19 cellular contexts compared by ENCODE assay signal in the genomic region with DNA sequence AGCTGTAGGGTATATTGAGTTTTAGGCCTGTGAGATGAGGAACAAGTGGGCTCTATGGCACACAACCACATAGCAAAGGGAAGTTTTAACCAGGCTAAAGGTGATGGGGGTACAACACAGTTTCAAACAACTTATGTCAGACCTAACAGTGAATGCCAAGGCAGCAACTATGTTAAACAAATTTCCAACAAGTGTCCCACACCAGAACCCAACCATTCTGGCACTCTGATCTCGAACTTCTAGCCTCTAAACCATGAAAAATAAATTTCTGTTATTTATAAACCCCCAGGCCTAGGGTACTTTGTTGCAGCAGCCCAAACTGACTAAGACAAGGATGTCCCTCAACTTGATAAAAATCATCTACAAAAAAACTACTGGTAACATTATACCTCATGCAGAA. TPM values are rescaled to one million over a fixed set of nuclear protein-coding genes. Genes with fewer than 3 reads are reported as not detected.
A peak's percentile ranks its signal among the peaks of the same experiment; 100 is the strongest.
DNase-seq lines count a peak whose midpoint lies in the region; ATAC-seq and TF ChIP-seq lines count a peak whose summit lies in the region.
"Had no signal": no experiment of that assay in that cellular context is flagged by ENCODE, and none has a peak within 500 bp of the region (broad histone marks: within the 10 kb centered on the region; RNA-seq: fewer than 3 reads in every experiment).

No MANE protein-coding gene starts in this region.

- H3F3A ChIP-seq in MM.1S (ENCODE audit: insufficient read depth, low read length), result peaks cover 17% of the 10 kb centered on the region

- H3K9me2 ChIP-seq in MM.1S (replicated peaks; ENCODE audit: insufficient read depth, low read length), result no peaks in the 10 kb centered on the region

- TF ChIP-seq CTCF in MM.1S (IDR thresholded peaks at IDR 0.05; ENCODE audit: low read length) (no peak), osteoblast (IDR thresholded peaks at IDR 0.05; ENCODE audit: extremely low read depth, low read depth, low read length) (no peak), left ventricle myocardium inferior (IDR thresholded peaks at IDR 0.05; ENCODE audit: borderline replicate concordance) (no peak)

- H4K20me1 ChIP-seq in MM.1S (ENCODE audit: insufficient read depth, low read length) (no peaks in the 10 kb centered on the region), osteoblast (ENCODE audit: insufficient read depth, low read length) (no peaks in the 10 kb centered on the region)
- H4K20me1 ChIP-seq: BLaER1 had no signal

- no peaks in the 10 kb centered on the region for H3K79me2 ChIP-seq in MM.1S (ENCODE audit: low read length)
- no peaks in the 10 kb centered on the region for H3K79me2 ChIP-seq in osteoblast (ENCODE audit: insufficient read depth, low read length)

- ATAC-seq in GM21526 (IDR thresholded peaks at IDR 0.05; ENCODE audit: low FRiP score, unreplicated experiment) (peak; percentile 16), HG02885 (IDR thresholded peaks at IDR 0.05; ENCODE audit: poor library complexity, unreplicated experiment) (peak; percentile 16)

- H3K4me1 ChIP-seq in MM.1S (ENCODE audit: low read length) (peaks cover 17% of the 10 kb centered on the region), osteoblast (ENCODE audit: insufficient read depth, low read length) (no peaks in the 10 kb centered on the region), left ventricle myocardium inferior (no peaks in the 10 kb centered on the region)
- H3K4me1 ChIP-seq: BLaER1, HAP-1 had no signal

- no peak overlapping the region for H3K9ac ChIP-seq in MM.1S (ENCODE audit: low read length)
- H3K9ac ChIP-seq: BLaER1, GM23248 had no signal

- no peak for DNase-seq in MM.1S
- peak; percentile 34 for DNase-seq in osteoblast (ENCODE audit: insufficient read length, low spot score, missing footprints)
- DNase-seq in amniotic stem cell (lab: John Stamatoyannopoulos, UW), result no peak
- no peak for DNase-seq in HPDE6-E6E7 (ENCODE audit: extremely low spot score)
- DNase-seq in left ventricle myocardium inferior, result no peak
- DNase-seq: 8988T; CD4-positive, alpha-beta memory T cell; DMS153; DMS79; GDM1; GM23248 had no signal

- no peaks in the 10 kb centered on the region for H3K27me3 ChIP-seq in MM.1S (replicated peaks; ENCODE audit: insufficient read depth, low read length)
- no peaks in the 10 kb centered on the region for H3K27me3 ChIP-seq in osteoblast (ENCODE audit: insufficient read depth, low read length)
- H3K27me3 ChIP-seq in left ventricle myocardium inferior (ENCODE audit: low read depth), result no peaks in the 10 kb centered on the region
- H3K27me3 ChIP-seq: BLaER1 had no signal

- H3K4me2 ChIP-seq in MM.1S (ENCODE audit: low read depth, low read length), result peak overlapping the region; percentile 58
- H3K4me2 ChIP-seq in osteoblast (ENCODE audit: insufficient read depth, low read length), result no peak overlapping the region
- H3K4me2 ChIP-seq: BLaER1 had no signal

- intact Hi-C loops in left ventricle myocardium inferior (cut with micrococcal nuclease), result no loop called here

- H3K4me3 ChIP-seq in MM.1S (ENCODE audit: low read length) (no peak overlapping the region), osteoblast (ENCODE audit: insufficient read depth, low read length) (no peak overlapping the region), left ventricle myocardium inferior (no peak overlapping the region)
- H3K4me3 ChIP-seq: BLaER1, GM23248, HAP-1 had no signal

- H3K36me3 ChIP-seq in MM.1S (replicated peaks; ENCODE audit: insufficient read depth, low read length), result no peaks in the 10 kb centered on the region
- no peaks in the 10 kb centered on the region for H3K36me3 ChIP-seq in osteoblast (ENCODE audit: insufficient read depth, low read length)
- no peaks in the 10 kb centered on the region for H3K36me3 ChIP-seq in left ventricle myocardium inferior
- H3K36me3 ChIP-seq: BLaER1, HAP-1 had no signal

- peak overlapping the region; percentile 61 for H2AFZ ChIP-seq in MM.1S (ENCODE audit: low read length)
- no peak overlapping the region for H2AFZ ChIP-seq in osteoblast (ENCODE audit: low read length)
- H2AFZ ChIP-seq: GM23248 had no signal

- H3K9me3 ChIP-seq in MM.1S (replicated peaks; ENCODE audit: insufficient read depth, low read length), result no peaks in the 10 kb centered on the region
- H3K9me3 ChIP-seq in osteoblast (ENCODE audit: low read depth, low read length), result no peaks in the 10 kb centered on the region
- H3K9me3 ChIP-seq in left ventricle myocardium inferior (replicated peaks), result peaks cover 10% of the 10 kb centered on the region
- H3K9me3 ChIP-seq: BLaER1, HAP-1 had no signal

- H3K27ac ChIP-seq in MM.1S (ENCODE audit: low read length) (peak overlapping the region; percentile 60; the same call in 1 of the 2 replicates), osteoblast (ENCODE audit: low read depth, low read length) (no peak overlapping the region), left ventricle myocardium inferior (replicated peaks) (no peak overlapping the region)
- H3K27ac ChIP-seq: BLaER1, GM23248 had no signal

RNA-seq across cellular contexts. Expression of a gene that starts 52.3 kb away (rescaled TPM):
- not detected in 2 replicates for total RNA-seq in osteoblast
- total RNA-seq in left ventricle myocardium inferior, result not detected
- total RNA-seq: A673; CD4-positive, alpha-beta memory T cell; Daoy; GM23248; H4; HT1080 had no signal
